8 cellular contexts compared by ENCODE assay signal in genomic region chr12:12266873-12267634, GRCh38. TPM values are rescaled to one million over a fixed set of nuclear protein-coding genes. Genes with fewer than 3 reads are reported as not detected.
DNase-seq lines count a peak whose midpoint lies in the region; ATAC-seq and TF ChIP-seq lines count a peak whose summit lies in the region.

Gene LRP6, minus strand, starts transcription at chr12:12267044. Its CDS starts 309 bp downstream, at chr12:12266735.

- peak; percentile 87 for ATAC-seq in GM19395 (IDR thresholded peaks at IDR 0.05; ENCODE audit: unreplicated experiment)
- ATAC-seq in HG03558 (IDR thresholded peaks at IDR 0.05; ENCODE audit: extremely low read depth, unreplicated experiment), result peak; percentile 48
- ATAC-seq in lung (ENCODE audit: insufficient read depth, low FRiP score), result peak; percentile 97

- DNase-seq in NCI-H748 (lab: John Stamatoyannopoulos, UW; ENCODE audit: unreplicated experiment) (peak; percentile 93), lung (ENCODE audit: low spot score) (peak; percentile 88)
- peak; percentile 22 to 58 for DNase-seq in activated CD8-positive, alpha-beta memory T cell treated with anti-CD3 and anti-CD28 coated beads for 1 hour (ENCODE audit: extremely low read depth in 1 of 2, low read depth in 1 of 2)
- DNase-seq in effector CD8-positive, alpha-beta T cell (lab: John Stamatoyannopoulos, UW), result peak; percentile 54
- peak; percentile 51 to 69 (median 58) for DNase-seq in stimulated activated CD4-positive, alpha-beta T cell treated with anti-CD3 and anti-CD28 coated beads, TNF-alpha, amount 100 ng/mL, for 1 hour (ENCODE audit: low read depth in 3 of 3, low spot score in 1 of 3)

- H3K27ac ChIP-seq in BLaER1, result peak within 1 kb of the TSS; percentile 99
- peak within 1 kb of the TSS; percentile 93 to 99 for H3K27ac ChIP-seq in lung (ENCODE audit: low read depth in 1 of 2, low read length in 1 of 2)

- H3K4me3 ChIP-seq in BLaER1, result peak within 1 kb of the TSS; percentile 86
- peak within 1 kb of the TSS; percentile 83 for H3K4me3 ChIP-seq in lung

- H3K9ac ChIP-seq in BLaER1, result peak within 1 kb of the TSS; percentile 98

- H3K4me1 ChIP-seq in BLaER1 (peaks cover 24% of the 10 kb centered on the region), lung (ENCODE audit: control insufficient read depth in 2 of 2, insufficient read depth in 2 of 2, low read length in 2 of 2) (peaks cover 0 to 4% of the 10 kb centered on the region in 2 donors)

- no peak for TF ChIP-seq CTCF in lung (IDR thresholded peaks at IDR 0.05; ENCODE audit: control extremely low read depth, extremely low read depth)

- H3K27me3 ChIP-seq in BLaER1 (no peaks in the 10 kb centered on the region), lung (ENCODE audit: control insufficient read depth, insufficient read depth) (no peaks in the 10 kb centered on the region)

- peaks cover 41% of the 10 kb centered on the region for H4K20me1 ChIP-seq in BLaER1

- H3K9me3 ChIP-seq in BLaER1 (peaks cover 3% of the 10 kb centered on the region; the same call in 1 of the 2 replicates), lung (ENCODE audit: control insufficient read depth in 2 of 2, insufficient read depth in 1 of 2, low read length in 1 of 2) (no peaks in the 10 kb centered on the region)

- H3K4me2 ChIP-seq in BLaER1, result peak within 1 kb of the TSS; percentile 96

- no peaks in the 10 kb centered on the region for H3K36me3 ChIP-seq in BLaER1
- H3K36me3 ChIP-seq in lung (ENCODE audit: control insufficient read depth in 2 of 2, insufficient read depth in 2 of 2, low read length in 2 of 2), result no peaks in the 10 kb centered on the region

- 0% methylated on average over 90 of the region's 90 CpGs for WGBS in lung, 2 donors

RNA-seq across cellular contexts. Expression of gene LRP6, which starts in this region (rescaled TPM):
- 100 to 1,000 TPM in 1 of 2 donors, 10 to 100 TPM in 1; 39.5 to 125 TPM for total RNA-seq in lung
- 10 to 100 TPM in 1 of 2 donors, 1 to 10 TPM in 1; 9.4 to 14.2 TPM for polyA plus RNA-seq in lung

Comparison
In these comparisons a context has a peak if more than half of its experiments do, and no peak if none do; other contexts are left out.
1. Peak in every context shown above with its lines: DNase-seq, ATAC-seq, H3K4me3 ChIP-seq and H3K27ac ChIP-seq.
2. DNase-seq: peak in every context shown above with its lines; median percentile 93 in NCI-H748; 88 in lung; 58 in stimulated activated CD4-positive, alpha-beta T cell treated with anti-CD3 and anti-CD28 coated beads, TNF-alpha, amount 100 ng/mL, for 1 hour; 54 in effector CD8-positive, alpha-beta T cell; 40 in activated CD8-positive, alpha-beta memory T cell treated with anti-CD3 and anti-CD28 coated beads for 1 hour.